8 cellular contexts compared by ENCODE assay signal in genomic region chr2:739759-740445, GRCh38.
DNase-seq lines count a peak whose midpoint lies in the region; ATAC-seq and TF ChIP-seq lines count a peak whose summit lies in the region.
"Not testable (repeated sequence)": the region's sequence is repeated elsewhere in the genome, so short reads cannot be mapped to it uniquely, and the experiment has no call there.

No MANE protein-coding gene starts in this region.

- WGBS in esophagus squamous epithelium, 2 donors, result 15 to 28% methylated on average over 16 to 19 of the region's 31 CpGs

- peaks cover 23% of the 10 kb centered on the region for H3K27me3 ChIP-seq in adipocyte (replicated peaks; ENCODE audit: control insufficient read depth, insufficient read depth, low read length)
- peaks cover 0 to 35% (median 0%) of the 10 kb centered on the region in 4 donors for H3K27me3 ChIP-seq in esophagus squamous epithelium

- H3K36me3 ChIP-seq in adipocyte (ENCODE audit: control insufficient read depth, insufficient read depth, low read length, severe bottlenecking); esophagus squamous epithelium: not testable (repeated sequence)

- not testable (repeated sequence) for TF ChIP-seq CTCF in 22Rv1 (IDR thresholded peaks at IDR 0.05); esophagus squamous epithelium (IDR thresholded peaks at IDR 0.05)

- H3K27ac ChIP-seq in 22Rv1 (peak overlapping the region; percentile 68), esophagus squamous epithelium (peak overlapping the region; percentile 43 to 85 (median 78))

- TF ChIP-seq POLR2A in esophagus squamous epithelium (IDR thresholded peaks at IDR 0.05), result not testable (repeated sequence)

- not testable (repeated sequence) for H3K9me3 ChIP-seq in adipocyte (ENCODE audit: control insufficient read depth, low read length); esophagus squamous epithelium

- H3K4me1 ChIP-seq in adipocyte (ENCODE audit: control insufficient read depth, insufficient read depth, low read length), result not testable (repeated sequence)
- peaks cover 7 to 18% (median 9%) of the 10 kb centered on the region in 3 donors for H3K4me1 ChIP-seq in esophagus squamous epithelium

- H3K4me3 ChIP-seq in GM08714 (ENCODE audit: low read length), result peak overlapping the region; percentile 24; the same call in 1 of the 2 replicates
- peak overlapping the region; percentile 82 for H3K4me3 ChIP-seq in adipocyte (ENCODE audit: low read length)
- H3K4me3 ChIP-seq in esophagus squamous epithelium, result peak overlapping the region; percentile 25 to 71 (median 52)

- intact Hi-C loops in esophagus squamous epithelium (cut with DNase I), result not testable (repeated sequence)

- DNase-seq in NCI-H1048 (lab: John Stamatoyannopoulos, UW) (peak; percentile 82), SHP77 (lab: John Stamatoyannopoulos, UW) (peak; percentile 87 to 88), adipocyte (ENCODE audit: low read depth) (peak; percentile 73), left lobe of liver (ENCODE audit: low spot score) (peak; percentile 54), retina (peak; percentile 93)
- DNase-seq in esophagus squamous epithelium (lab: John Stamatoyannopoulos, UW), result not testable (repeated sequence)

- peak overlapping the region; percentile 56 for H3K9ac ChIP-seq in adipocyte (ENCODE audit: low read length)

- ATAC-seq in left lobe of liver, result peak; percentile 42

Comparison
In these comparisons a context has a peak if more than half of its experiments do, and no peak if none do; other contexts are left out.
1. H3K4me3 ChIP-seq: peak in every context shown above with its lines; median percentile 82 in adipocyte; 52 in esophagus squamous epithelium; 24 in GM08714.